Comparison of ENCODE assay signal across 1 cellular context in the genomic region with DNA sequence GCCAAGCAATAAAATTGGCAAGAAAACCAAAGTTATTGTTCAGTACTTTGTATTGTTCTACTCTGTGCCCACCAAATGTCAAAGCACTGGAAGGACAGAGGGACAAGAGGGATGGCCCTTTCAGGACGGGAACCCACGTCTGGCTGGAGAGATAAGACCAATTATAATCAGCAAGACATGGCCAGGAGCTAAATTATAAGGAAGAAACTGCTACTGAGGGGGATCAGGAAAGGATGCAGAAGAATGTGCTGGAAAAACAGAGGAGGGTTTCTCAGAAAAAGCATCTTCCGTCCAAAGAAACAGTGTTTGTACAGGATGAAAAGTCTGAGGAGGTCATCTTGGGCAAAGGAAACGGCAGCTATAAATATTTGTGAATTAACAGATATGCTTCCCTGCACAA.
A peak's percentile ranks its signal among the peaks of the same experiment; 100 is the strongest.
TF ChIP-seq lines count a peak whose summit lies in the region.

No MANE protein-coding gene starts in this region.

TF ChIP-seq in K562, 482 proteins besides CTCF, POLR2A, EP300 and RAD21 (continues in another document):
- no peak for TF ChIP-seq TAF1 (IDR thresholded peaks at IDR 0.05; ENCODE audit: control insufficient read depth, extremely low read depth, insufficient read depth, low read length, severe bottlenecking)
- no peak for TF ChIP-seq NFE2 (IDR thresholded peaks at IDR 0.05; ENCODE audit: low read depth)
- no peak for TF ChIP-seq HMG20B (CRISPR knock-in tag; IDR thresholded peaks at IDR 0.05)
- 0 out of 2 replicates have a peak, but pooled peaks have one; percentile 17 for TF ChIP-seq CREM (IDR thresholded peaks at IDR 0.05; ENCODE audit: low read depth)
- no peak for TF ChIP-seq ERF (CRISPR knock-in tag; IDR thresholded peaks at IDR 0.05)
- TF ChIP-seq MTA3 (IDR thresholded peaks at IDR 0.05; ENCODE audit: borderline replicate concordance), result no peak
- no peak for TF ChIP-seq SRSF1 (IDR thresholded peaks at IDR 0.05; ENCODE audit: low read depth, low read length)
- TF ChIP-seq TSC22D4 (tag; IDR thresholded peaks at IDR 0.05), result no peak
- TF ChIP-seq, protein P1, sequence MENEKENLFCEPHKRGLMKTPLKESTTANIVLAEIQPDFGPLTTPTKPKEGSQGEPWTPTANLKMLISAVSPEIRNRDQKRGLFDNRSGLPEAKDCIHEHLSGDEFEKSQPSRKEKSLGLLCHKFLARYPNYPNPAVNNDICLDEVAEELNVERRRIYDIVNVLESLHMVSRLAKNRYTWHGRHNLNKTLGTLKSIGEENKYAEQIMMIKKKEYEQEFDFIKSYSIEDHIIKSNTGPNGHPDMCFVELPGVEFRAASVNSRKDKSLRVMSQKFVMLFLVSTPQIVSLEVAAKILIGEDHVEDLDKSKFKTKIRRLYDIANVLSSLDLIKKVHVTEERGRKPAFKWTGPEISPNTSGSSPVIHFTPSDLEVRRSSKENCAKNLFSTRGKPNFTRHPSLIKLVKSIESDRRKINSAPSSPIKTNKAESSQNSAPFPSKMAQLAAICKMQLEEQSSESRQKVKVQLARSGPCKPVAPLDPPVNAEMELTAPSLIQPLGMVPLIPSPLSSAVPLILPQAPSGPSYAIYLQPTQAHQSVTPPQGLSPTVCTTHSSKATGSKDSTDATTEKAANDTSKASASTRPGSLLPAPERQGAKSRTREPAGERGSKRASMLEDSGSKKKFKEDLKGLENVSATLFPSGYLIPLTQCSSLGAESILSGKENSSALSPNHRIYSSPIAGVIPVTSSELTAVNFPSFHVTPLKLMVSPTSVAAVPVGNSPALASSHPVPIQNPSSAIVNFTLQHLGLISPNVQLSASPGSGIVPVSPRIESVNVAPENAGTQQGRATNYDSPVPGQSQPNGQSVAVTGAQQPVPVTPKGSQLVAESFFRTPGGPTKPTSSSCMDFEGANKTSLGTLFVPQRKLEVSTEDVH (IDR thresholded peaks at IDR 0.05; ENCODE audit: low read depth, partially characterized antibody), result no peak
- TF ChIP-seq TAF15 (IDR thresholded peaks at IDR 0.05; ENCODE audit: low read depth, low read length), result no peak
- no peak for TF ChIP-seq ZNF184 (CRISPR knock-in tag; IDR thresholded peaks at IDR 0.05)
- TF ChIP-seq ZNF668 (CRISPR knock-in tag; IDR thresholded peaks at IDR 0.05), result no peak
- TF ChIP-seq, protein P2, sequence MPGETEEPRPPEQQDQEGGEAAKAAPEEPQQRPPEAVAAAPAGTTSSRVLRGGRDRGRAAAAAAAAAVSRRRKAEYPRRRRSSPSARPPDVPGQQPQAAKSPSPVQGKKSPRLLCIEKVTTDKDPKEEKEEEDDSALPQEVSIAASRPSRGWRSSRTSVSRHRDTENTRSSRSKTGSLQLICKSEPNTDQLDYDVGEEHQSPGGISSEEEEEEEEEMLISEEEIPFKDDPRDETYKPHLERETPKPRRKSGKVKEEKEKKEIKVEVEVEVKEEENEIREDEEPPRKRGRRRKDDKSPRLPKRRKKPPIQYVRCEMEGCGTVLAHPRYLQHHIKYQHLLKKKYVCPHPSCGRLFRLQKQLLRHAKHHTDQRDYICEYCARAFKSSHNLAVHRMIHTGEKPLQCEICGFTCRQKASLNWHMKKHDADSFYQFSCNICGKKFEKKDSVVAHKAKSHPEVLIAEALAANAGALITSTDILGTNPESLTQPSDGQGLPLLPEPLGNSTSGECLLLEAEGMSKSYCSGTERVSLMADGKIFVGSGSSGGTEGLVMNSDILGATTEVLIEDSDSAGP (CRISPR knock-in tag; IDR thresholded peaks at IDR 0.05), result no peak
- no peak for TF ChIP-seq MIER1 (IDR thresholded peaks at IDR 0.05; ENCODE audit: low read depth)
- 0 out of 2 replicates have a peak, but pooled peaks have one; percentile 48 for TF ChIP-seq PML (IDR thresholded peaks at IDR 0.05; ENCODE audit: low read length)
- no peak for TF ChIP-seq ETV6 (IDR thresholded peaks at IDR 0.05; ENCODE audit: borderline replicate concordance in 1 of 2, low read depth in 2 of 2, low read length in 1 of 2)
- TF ChIP-seq ETV6 (CRISPR knock-in tag; IDR thresholded peaks at IDR 0.05; ENCODE audit: borderline replicate concordance), result no peak
- TF ChIP-seq NFE2L1 (tag; IDR thresholded peaks at IDR 0.05; ENCODE audit: borderline replicate concordance, low read depth), result no peak
- no peak for TF ChIP-seq SP2 (IDR thresholded peaks at IDR 0.05; ENCODE audit: extremely low read depth, low read depth, low read length, poor library complexity, severe bottlenecking)
- TF ChIP-seq, protein P3, sequence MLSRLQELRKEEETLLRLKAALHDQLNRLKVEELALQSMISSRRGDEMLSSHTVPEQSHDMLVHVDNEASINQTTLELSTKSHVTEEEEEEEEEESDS (CRISPR knock-in tag; IDR thresholded peaks at IDR 0.05), result no peak
- no peak for TF ChIP-seq ZEB2 (IDR thresholded peaks at IDR 0.05)
- TF ChIP-seq DDX20 (tag; IDR thresholded peaks at IDR 0.05; ENCODE audit: low read depth), result no peak
- peak; percentile 89 for TF ChIP-seq ARID1B (IDR thresholded peaks at IDR 0.05)
- no peak for TF ChIP-seq ZNF644 (tag; IDR thresholded peaks at IDR 0.05; ENCODE audit: low read depth)
- no peak for TF ChIP-seq SPI1 (IDR thresholded peaks at IDR 0.05; ENCODE audit: borderline replicate concordance, low read depth, low read length)
- no peak for TF ChIP-seq ZNF324 (CRISPR knock-in tag; IDR thresholded peaks at IDR 0.05)
- TF ChIP-seq CHCHD3 (CRISPR knock-in tag; IDR thresholded peaks at IDR 0.05), result no peak
- no peak for TF ChIP-seq RHOXF2B (CRISPR knock-in tag; conservative IDR thresholded peaks at IDR 0.05)
- TF ChIP-seq WHSC1 (IDR thresholded peaks at IDR 0.05; ENCODE audit: low read length), result no peak
- peak; percentile 81 for TF ChIP-seq TAL1 (IDR thresholded peaks at IDR 0.05)
- TF ChIP-seq, protein P4, sequence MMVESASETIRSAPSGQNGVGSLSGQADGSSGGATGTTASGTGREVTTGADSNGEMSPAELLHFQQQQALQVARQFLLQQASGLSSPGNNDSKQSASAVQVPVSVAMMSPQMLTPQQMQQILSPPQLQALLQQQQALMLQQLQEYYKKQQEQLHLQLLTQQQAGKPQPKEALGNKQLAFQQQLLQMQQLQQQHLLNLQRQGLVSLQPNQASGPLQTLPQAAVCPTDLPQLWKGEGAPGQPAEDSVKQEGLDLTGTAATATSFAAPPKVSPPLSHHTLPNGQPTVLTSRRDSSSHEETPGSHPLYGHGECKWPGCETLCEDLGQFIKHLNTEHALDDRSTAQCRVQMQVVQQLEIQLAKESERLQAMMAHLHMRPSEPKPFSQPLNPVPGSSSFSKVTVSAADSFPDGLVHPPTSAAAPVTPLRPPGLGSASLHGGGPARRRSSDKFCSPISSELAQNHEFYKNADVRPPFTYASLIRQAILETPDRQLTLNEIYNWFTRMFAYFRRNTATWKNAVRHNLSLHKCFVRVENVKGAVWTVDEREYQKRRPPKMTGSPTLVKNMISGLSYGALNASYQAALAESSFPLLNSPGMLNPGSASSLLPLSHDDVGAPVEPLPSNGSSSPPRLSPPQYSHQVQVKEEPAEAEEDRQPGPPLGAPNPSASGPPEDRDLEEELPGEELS (CRISPR knock-in tag; IDR thresholded peaks at IDR 0.05; ENCODE audit: borderline replicate concordance), result no peak
- TF ChIP-seq HCFC1 (IDR thresholded peaks at IDR 0.05; ENCODE audit: low read depth, low read length), result no peak
- TF ChIP-seq ZNF436 (CRISPR knock-in tag; IDR thresholded peaks at IDR 0.05), result no peak
- no peak for TF ChIP-seq YBX1 (IDR thresholded peaks at IDR 0.05)
- TF ChIP-seq, protein P5, sequence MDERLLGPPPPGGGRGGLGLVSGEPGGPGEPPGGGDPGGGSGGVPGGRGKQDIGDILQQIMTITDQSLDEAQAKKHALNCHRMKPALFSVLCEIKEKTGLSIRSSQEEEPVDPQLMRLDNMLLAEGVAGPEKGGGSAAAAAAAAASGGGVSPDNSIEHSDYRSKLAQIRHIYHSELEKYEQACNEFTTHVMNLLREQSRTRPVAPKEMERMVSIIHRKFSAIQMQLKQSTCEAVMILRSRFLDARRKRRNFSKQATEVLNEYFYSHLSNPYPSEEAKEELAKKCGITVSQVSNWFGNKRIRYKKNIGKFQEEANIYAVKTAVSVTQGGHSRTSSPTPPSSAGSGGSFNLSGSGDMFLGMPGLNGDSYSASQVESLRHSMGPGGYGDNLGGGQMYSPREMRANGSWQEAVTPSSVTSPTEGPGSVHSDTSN (CRISPR knock-in tag; IDR thresholded peaks at IDR 0.05; ENCODE audit: low read depth), result no peak
- TF ChIP-seq, protein P5 (tag; conservative IDR thresholded peaks at IDR 0.05; ENCODE audit: low read depth), result 0 out of 2 replicates have a peak, but pooled peaks have one; percentile 20
- no peak for TF ChIP-seq NR2F6 (CRISPR knock-in tag; IDR thresholded peaks at IDR 0.05)
- TF ChIP-seq KLF16 (IDR thresholded peaks at IDR 0.05), result no peak
- TF ChIP-seq ZBTB8A (IDR thresholded peaks at IDR 0.05; ENCODE audit: partially characterized antibody), result no peak
- TF ChIP-seq ZNF76 (CRISPR knock-in tag; IDR thresholded peaks at IDR 0.05; ENCODE audit: borderline replicate concordance), result no peak
- TF ChIP-seq, protein P6, sequence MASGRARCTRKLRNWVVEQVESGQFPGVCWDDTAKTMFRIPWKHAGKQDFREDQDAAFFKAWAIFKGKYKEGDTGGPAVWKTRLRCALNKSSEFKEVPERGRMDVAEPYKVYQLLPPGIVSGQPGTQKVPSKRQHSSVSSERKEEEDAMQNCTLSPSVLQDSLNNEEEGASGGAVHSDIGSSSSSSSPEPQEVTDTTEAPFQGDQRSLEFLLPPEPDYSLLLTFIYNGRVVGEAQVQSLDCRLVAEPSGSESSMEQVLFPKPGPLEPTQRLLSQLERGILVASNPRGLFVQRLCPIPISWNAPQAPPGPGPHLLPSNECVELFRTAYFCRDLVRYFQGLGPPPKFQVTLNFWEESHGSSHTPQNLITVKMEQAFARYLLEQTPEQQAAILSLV (tag; IDR thresholded peaks at IDR 0.05), result no peak
- TF ChIP-seq HNRNPH1 (optimal IDR thresholded peaks at IDR 0.05; ENCODE audit: low read depth, low read length), result no peak
- TF ChIP-seq MYC (IDR thresholded peaks at IDR 0.05; ENCODE audit: low read depth, low read length), result no peak
- TF ChIP-seq MYC (CRISPR knock-in tag; IDR thresholded peaks at IDR 0.05; ENCODE audit: borderline replicate concordance, low read depth), result no peak
- no peak for TF ChIP-seq FOXJ3 (CRISPR knock-in tag; IDR thresholded peaks at IDR 0.05)
- TF ChIP-seq ZNF133 (CRISPR knock-in tag; IDR thresholded peaks at IDR 0.05), result no peak
- TF ChIP-seq CC2D1A (IDR thresholded peaks at IDR 0.05), result no peak
- no peak for TF ChIP-seq ZFPM2 (CRISPR knock-in tag; IDR thresholded peaks at IDR 0.05)
- no peak for TF ChIP-seq HNRNPLL (IDR thresholded peaks at IDR 0.05; ENCODE audit: low read depth, low read length, poor library complexity, severe bottlenecking)
- TF ChIP-seq FIP1L1 (IDR thresholded peaks at IDR 0.05; ENCODE audit: low read depth, low read length, poor library complexity, severe bottlenecking), result no peak
- TF ChIP-seq PHB2 (IDR thresholded peaks at IDR 0.05; ENCODE audit: low read depth), result no peak
- TF ChIP-seq, protein P7, sequence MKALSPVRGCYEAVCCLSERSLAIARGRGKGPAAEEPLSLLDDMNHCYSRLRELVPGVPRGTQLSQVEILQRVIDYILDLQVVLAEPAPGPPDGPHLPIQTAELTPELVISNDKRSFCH (CRISPR knock-in tag; IDR thresholded peaks at IDR 0.05), result no peak
- TF ChIP-seq, protein P7 (tag; IDR thresholded peaks at IDR 0.05), result no peak
- no peak for TF ChIP-seq BRF1 (IDR thresholded peaks at IDR 0.05; ENCODE audit: borderline replicate concordance, extremely low read depth, insufficient read length)
- peak; percentile 75; the same call in 1 of the 2 replicates for TF ChIP-seq CTBP1 (IDR thresholded peaks at IDR 0.05; ENCODE audit: borderline replicate concordance)
- no peak for TF ChIP-seq MYBL2 (IDR thresholded peaks at IDR 0.05; ENCODE audit: low read depth)
- TF ChIP-seq MYBL2 (CRISPR knock-in tag; IDR thresholded peaks at IDR 0.05; ENCODE audit: borderline replicate concordance), result no peak
- peak; percentile 81 for TF ChIP-seq TEAD4 (IDR thresholded peaks at IDR 0.05; ENCODE audit: low read length)
- no peak for TF ChIP-seq TEAD4 (CRISPR knock-in tag; IDR thresholded peaks at IDR 0.05; ENCODE audit: borderline replicate concordance)
- TF ChIP-seq CBFA2T3 (IDR thresholded peaks at IDR 0.05), result peak; percentile 79
- TF ChIP-seq KLF13 (tag; IDR thresholded peaks at IDR 0.05; ENCODE audit: borderline replicate concordance, low read depth), result no peak
- TF ChIP-seq NCOR1 (IDR thresholded peaks at IDR 0.05), result peak; percentile 49; the same call in 1 of the 2 replicates
- no peak for TF ChIP-seq MTA1 (IDR thresholded peaks at IDR 0.05; ENCODE audit: borderline replicate concordance)
- TF ChIP-seq FUS (optimal IDR thresholded peaks at IDR 0.05; ENCODE audit: low read depth, low read length), result no peak
- 0 out of 2 replicates have a peak, but pooled peaks have one; percentile 4 for TF ChIP-seq ZNF589 (CRISPR knock-in tag; IDR thresholded peaks at IDR 0.05; ENCODE audit: low read depth)
- peak in 1 of 2 experiments; percentile 64; a peak in 1 of 4 replicates for TF ChIP-seq RCOR1 (IDR thresholded peaks at IDR 0.05; ENCODE audit: borderline replicate concordance in 1 of 2, low read depth in 2 of 2, low read length in 2 of 2)
- TF ChIP-seq, protein P8, sequence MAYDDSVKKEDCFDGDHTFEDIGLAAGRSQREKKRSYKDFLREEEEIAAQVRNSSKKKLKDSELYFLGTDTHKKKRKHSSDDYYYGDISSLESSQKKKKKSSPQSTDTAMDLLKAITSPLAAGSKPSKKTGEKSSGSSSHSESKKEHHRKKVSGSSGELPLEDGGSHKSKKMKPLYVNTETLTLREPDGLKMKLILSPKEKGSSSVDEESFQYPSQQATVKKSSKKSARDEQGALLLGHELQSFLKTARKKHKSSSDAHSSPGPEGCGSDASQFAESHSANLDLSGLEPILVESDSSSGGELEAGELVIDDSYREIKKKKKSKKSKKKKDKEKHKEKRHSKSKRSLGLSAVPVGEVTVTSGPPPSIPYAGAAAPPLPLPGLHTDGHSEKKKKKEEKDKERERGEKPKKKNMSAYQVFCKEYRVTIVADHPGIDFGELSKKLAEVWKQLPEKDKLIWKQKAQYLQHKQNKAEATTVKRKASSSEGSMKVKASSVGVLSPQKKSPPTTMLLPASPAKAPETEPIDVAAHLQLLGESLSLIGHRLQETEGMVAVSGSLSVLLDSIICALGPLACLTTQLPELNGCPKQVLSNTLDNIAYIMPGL (CRISPR knock-in tag; IDR thresholded peaks at IDR 0.05), result no peak
- no peak for TF ChIP-seq SAFB2 (IDR thresholded peaks at IDR 0.05; ENCODE audit: borderline replicate concordance, low read depth, low read length, severe bottlenecking)
- no peak for TF ChIP-seq GABPB1 (CRISPR knock-in tag; IDR thresholded peaks at IDR 0.05)
- TF ChIP-seq ZNF583 (CRISPR knock-in tag; IDR thresholded peaks at IDR 0.05), result no peak
- TF ChIP-seq SMARCA4 (IDR thresholded peaks at IDR 0.05), result peak; percentile 67; the same call in 1 of the 2 replicates
